Comparison of ENCODE assay signal across 1 cellular context in the genomic region with DNA sequence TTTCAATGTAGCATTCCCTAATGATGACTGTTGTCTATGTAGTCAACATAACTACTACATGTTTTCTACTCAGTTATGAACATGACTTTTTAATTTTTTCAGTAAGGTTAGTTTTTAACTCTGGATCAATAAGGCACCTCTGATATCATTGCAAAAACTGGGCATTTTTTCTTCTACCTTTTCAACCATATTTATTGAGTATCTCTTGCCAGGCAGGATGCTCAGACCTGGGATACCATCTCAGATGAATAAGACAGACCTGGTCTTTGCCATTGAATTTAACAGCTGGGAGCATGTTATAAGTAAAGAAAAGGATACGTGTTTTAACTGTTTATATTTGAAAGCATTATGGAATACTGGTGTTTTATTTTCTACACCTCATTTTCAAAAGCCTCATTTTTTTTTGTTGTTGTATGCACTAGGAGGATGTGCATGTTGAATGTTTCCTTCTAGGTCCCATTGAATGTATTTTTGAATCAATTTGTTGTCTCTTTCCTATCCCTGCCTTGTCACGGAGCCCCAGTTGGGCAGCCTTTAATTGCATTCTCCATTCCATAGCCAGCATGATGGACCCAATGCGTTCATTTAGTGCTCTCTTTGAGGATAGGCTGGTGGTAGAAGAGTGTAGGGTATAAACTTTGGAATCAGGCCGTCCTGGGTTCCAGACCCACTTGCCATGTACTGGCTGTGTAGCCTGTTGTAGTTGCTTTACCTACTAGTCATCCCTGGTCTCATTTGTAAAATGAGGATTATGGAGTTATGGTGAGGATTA.
TF ChIP-seq lines count a peak whose summit lies in the region.

No MANE protein-coding gene starts in this region.

TF ChIP-seq in IMR-90, 13 proteins besides CTCF, POLR2A, EP300 and RAD21 (continued from another document):
- TF ChIP-seq, protein P1, sequence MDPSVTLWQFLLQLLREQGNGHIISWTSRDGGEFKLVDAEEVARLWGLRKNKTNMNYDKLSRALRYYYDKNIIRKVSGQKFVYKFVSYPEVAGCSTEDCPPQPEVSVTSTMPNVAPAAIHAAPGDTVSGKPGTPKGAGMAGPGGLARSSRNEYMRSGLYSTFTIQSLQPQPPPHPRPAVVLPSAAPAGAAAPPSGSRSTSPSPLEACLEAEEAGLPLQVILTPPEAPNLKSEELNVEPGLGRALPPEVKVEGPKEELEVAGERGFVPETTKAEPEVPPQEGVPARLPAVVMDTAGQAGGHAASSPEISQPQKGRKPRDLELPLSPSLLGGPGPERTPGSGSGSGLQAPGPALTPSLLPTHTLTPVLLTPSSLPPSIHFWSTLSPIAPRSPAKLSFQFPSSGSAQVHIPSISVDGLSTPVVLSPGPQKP (IDR thresholded peaks at IDR 0.05; ENCODE audit: borderline replicate concordance, low read depth, low read length), result no peak
- TF ChIP-seq MAZ (IDR thresholded peaks at IDR 0.05; ENCODE audit: borderline replicate concordance, low read depth, low read length), result no peak
- no peak for TF ChIP-seq CEBPB (IDR thresholded peaks at IDR 0.05; ENCODE audit: low read depth, low read length)
- TF ChIP-seq USF2 (IDR thresholded peaks at IDR 0.05; ENCODE audit: low read depth, low read length), result no peak
- no peak for TF ChIP-seq MXI1 (IDR thresholded peaks at IDR 0.05; ENCODE audit: borderline replicate concordance, low read depth, low read length)
- no peak for TF ChIP-seq SMC3 (IDR thresholded peaks at IDR 0.05; ENCODE audit: low read depth, low read length)
